ENCODE assay signal across 18 cellular contexts in the genomic region with DNA sequence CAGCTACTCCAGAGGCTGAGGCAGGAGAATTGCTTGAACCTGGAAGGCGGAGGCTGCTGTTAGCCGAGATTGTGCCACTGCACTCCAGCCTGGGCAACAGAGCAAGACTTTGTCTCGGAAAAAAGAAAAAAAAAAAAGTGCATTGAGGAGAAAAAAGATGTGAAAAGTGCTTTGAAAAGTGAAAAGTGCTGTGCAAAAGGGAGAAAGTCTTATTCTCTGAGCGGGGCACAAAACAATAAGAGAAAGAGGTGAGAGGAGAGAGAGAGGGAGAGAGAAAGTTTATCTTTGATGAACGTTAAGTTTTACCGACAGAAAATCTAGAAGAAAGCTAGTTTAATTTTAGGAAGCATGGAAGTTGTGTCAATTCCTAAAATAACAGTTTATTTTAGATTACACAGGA. TPM values are rescaled to one million over a fixed set of nuclear protein-coding genes. Genes with fewer than 3 reads are reported as not detected.
"Had no signal": no experiment of that assay in that cellular context is flagged by ENCODE, and none has a peak within 500 bp of the region (broad histone marks: within the 10 kb centered on the region; RNA-seq: fewer than 3 reads in every experiment).

No MANE protein-coding gene starts in this region.

- H3K9me3 Mint-ChIP-seq: activated CD4-positive, alpha-beta memory T cell treated with anti-CD3 and anti-CD28 coated beads for 36 hours; activated naive CD4-positive, alpha-beta T cell treated with anti-CD3 and anti-CD28 coated beads for 36 hours; activated naive CD8-positive, alpha-beta T cell treated with anti-CD3 and anti-CD28 coated beads, Interleukin-2, amount 10 ng/mL, durations not matched to agents 7 days and 5 days; naive B cell; neural crest cell had no signal

- H3K4me3 ChIP-seq: cardiac muscle cell, lung, testis, vagina had no signal

- H3K36me3 ChIP-seq: cardiac muscle cell, vagina had no signal

- DNase-seq: activated CD4-positive, alpha-beta memory T cell treated with anti-CD3 and anti-CD28 coated beads for 36 hours; activated CD4-positive, alpha-beta T cell treated with anti-CD3 and anti-CD28 coated beads for 48 hours; activated naive CD4-positive, alpha-beta T cell treated with anti-CD3 and anti-CD28 coated beads for 36 hours; activated naive CD8-positive, alpha-beta T cell treated with anti-CD3 and anti-CD28 coated beads, Interleukin-2, amount 10 ng/mL, durations not matched to agents 7 days and 5 days; activated T-cell treated with anti-CD3 and anti-CD28 coated beads, Interleukin-2, amount 50 U/mL, for 48 hours; amygdala; kidney; naive B cell; stimulated activated CD4-positive, alpha-beta T cell treated with anti-CD3 and anti-CD28 coated beads, Interleukin-2, amount 100 ng/mL, for 48 hours; stimulated activated CD8-positive, alpha-beta memory T cell treated with anti-CD3 and anti-CD28 coated beads, Interleukin-4, amount 100 ng/mL, for 48 hours; stimulated activated naive CD4-positive, alpha-beta T cell; testis had no signal

- H3K36me3 Mint-ChIP-seq: activated CD4-positive, alpha-beta memory T cell treated with anti-CD3 and anti-CD28 coated beads for 36 hours; activated naive CD8-positive, alpha-beta T cell treated with anti-CD3 and anti-CD28 coated beads, Interleukin-2, amount 10 ng/mL, durations not matched to agents 7 days and 5 days; naive B cell had no signal

- H3K4me3 Mint-ChIP-seq: activated CD4-positive, alpha-beta memory T cell treated with anti-CD3 and anti-CD28 coated beads for 36 hours; activated naive CD4-positive, alpha-beta T cell treated with anti-CD3 and anti-CD28 coated beads for 36 hours; activated naive CD8-positive, alpha-beta T cell treated with anti-CD3 and anti-CD28 coated beads, Interleukin-2, amount 10 ng/mL, durations not matched to agents 7 days and 5 days; neural crest cell had no signal

- H3K9me3 ChIP-seq: testis, vagina had no signal

- H3K27ac ChIP-seq: cardiac muscle cell, testis, vagina had no signal

- H3K27ac Mint-ChIP-seq: activated CD4-positive, alpha-beta memory T cell treated with anti-CD3 and anti-CD28 coated beads for 36 hours; activated naive CD4-positive, alpha-beta T cell treated with anti-CD3 and anti-CD28 coated beads for 36 hours; activated naive CD8-positive, alpha-beta T cell treated with anti-CD3 and anti-CD28 coated beads, Interleukin-2, amount 10 ng/mL, durations not matched to agents 7 days and 5 days; naive B cell had no signal

- H3K27me3 ChIP-seq: cardiac muscle cell, testis, vagina had no signal

RNA-seq across cellular contexts. Expression of a gene that starts 3.9 kb away (rescaled TPM):
- total RNA-seq: mesenteric fat pad, osteoblast had no signal
